8 cellular contexts compared by ENCODE assay signal in the genomic region with DNA sequence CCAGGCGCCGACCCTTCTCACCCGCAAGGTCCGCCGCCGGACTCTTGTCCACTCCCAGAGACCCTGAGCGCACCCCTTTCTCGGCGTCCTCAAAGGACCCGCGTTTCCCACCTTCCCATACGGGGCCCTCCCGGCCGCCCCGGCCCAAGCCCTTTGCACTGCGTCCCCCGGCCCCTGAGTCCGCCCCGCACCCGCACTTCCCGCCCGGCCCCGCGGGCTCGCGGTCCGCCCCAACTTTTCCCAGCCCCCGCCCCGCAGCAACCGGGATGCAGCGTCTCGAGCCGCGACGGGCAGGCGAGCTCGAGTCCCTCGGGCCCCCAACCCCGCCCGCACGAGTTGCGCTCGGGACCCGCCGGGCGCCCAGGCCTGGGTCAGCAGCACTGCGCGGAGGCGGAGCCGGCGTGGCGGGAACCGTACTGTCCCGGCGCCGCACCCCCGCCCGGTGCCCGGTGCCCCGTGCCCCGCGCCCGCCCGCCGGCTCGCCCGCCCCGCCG. TPM values are rescaled to one million over a fixed set of nuclear protein-coding genes. Genes with fewer than 3 reads are reported as not detected.
DNase-seq lines count a peak whose midpoint lies in the region; ATAC-seq, FAIRE-seq and TF ChIP-seq lines count a peak whose summit lies in the region.

No MANE protein-coding gene starts in this region.

- TF ChIP-seq RAD21 in GM12878 (IDR thresholded peaks at IDR 0.05; ENCODE audit: insufficient read depth, low read depth, low read length) = no peak

- TF ChIP-seq POLR2A in GM12878 (IDR thresholded peaks at IDR 0.05; ENCODE audit: low read depth, low read length) = peak; percentile 35; the same call in 1 of the 2 replicates
- no peak for TF ChIP-seq POLR2A in suprapubic skin (IDR thresholded peaks at IDR 0.05)

- in situ Hi-C loops in GM12878 (cut with MboI) = loop anchor here (5.0 kb wide), 1 partner anchor 305 kb away; no protein-coding TSS in a partner anchor

- no peak for TF ChIP-seq CTCF in GM12878 (IDR thresholded peaks at IDR 0.05 in 2 of 3, conservative IDR thresholded peaks at IDR 0.05 in 1 of 3; ENCODE audit: control insufficient read depth in 2 of 3, extremely low read depth in 1 of 3, insufficient read depth in 1 of 3, low read depth in 3 of 3, low read length in 3 of 3)
- TF ChIP-seq CTCF in suprapubic skin (IDR thresholded peaks at IDR 0.05) = no peak

- H3K27me3 ChIP-seq in GM12878 (replicated peaks in 1 of 2; ENCODE audit: control insufficient read depth in 2 of 2, insufficient read depth in 2 of 2, low read length in 1 of 2) (no peaks in the 10 kb centered on the region), suprapubic skin (no peaks in the 10 kb centered on the region)

- H3K36me3 ChIP-seq in GM12878 (ENCODE audit: control insufficient read depth in 2 of 2, insufficient read depth in 2 of 2, low read length in 1 of 2) (no peaks in the 10 kb centered on the region), suprapubic skin (no peaks in the 10 kb centered on the region)

- POLR2A ChIA-PET in GM12878 (lab: Charles Lee) = interaction anchor here (0.7 to 12.0 kb wide), 6 partner anchors 16 to 1688 kb away, joined by 3 to 191 read pairs (median 3); a partner anchor contains a TSS

- RAD21 ChIA-PET in GM12878 (lab: Charles Lee; ENCODE audit: unreplicated experiment) = interaction anchor here (0.6 to 14.6 kb wide), 19 partner anchors 16 to 313 kb away, joined by 3 to 299 read pairs (median 4); a partner anchor contains a TSS

- intact Hi-C loops in GM12878 (cut with micrococcal nuclease; ENCODE audit: unreplicated experiment) = loop anchor here (1.0 to 5.0 kb wide), 6 partner anchors 16 to 308 kb away; a partner anchor contains a TSS

- SMC1A ChIA-PET in GM12878 (lab: Charles Lee; ENCODE audit: uncharacterized antibody, unreplicated experiment) = interaction anchor here (1.2 to 20.1 kb wide), 12 partner anchors 7 to 308 kb away, joined by 3 to 275 read pairs (median 8); a partner anchor contains a TSS

- no TSS peak for BruUV-seq in GM12878 (replicated peaks; lab: Mats Ljungman, UMichigan)

- TF ChIP-seq EP300 in GM12878 (IDR thresholded peaks at IDR 0.05; ENCODE audit: borderline replicate concordance in 1 of 2, control insufficient read depth in 1 of 2, low read depth in 2 of 2, low read length in 2 of 2) = no peak
- no peak for TF ChIP-seq EP300 in suprapubic skin (IDR thresholded peaks at IDR 0.05)

- H4K20me1 ChIP-seq in GM12878 (ENCODE audit: control insufficient read depth, insufficient read depth) = no peaks in the 10 kb centered on the region

- peak overlapping the region; percentile 77 for H3K4me2 ChIP-seq in GM12878 (ENCODE audit: control insufficient read depth, insufficient read depth)

- H3K4me3 ChIP-seq in GM12878 (peak overlapping the region; percentile 79), suprapubic skin (peak overlapping the region; percentile 89)

- H3K4me1 ChIP-seq in GM12878 (ENCODE audit: control insufficient read depth, insufficient read depth, low read length) = peaks cover 18% of the 10 kb centered on the region
- H3K4me1 ChIP-seq in suprapubic skin = peaks cover 46% of the 10 kb centered on the region

- ATAC-seq in GM21381 (IDR thresholded peaks at IDR 0.05; ENCODE audit: unreplicated experiment) (peak; percentile 33), HG03575 (IDR thresholded peaks at IDR 0.05; ENCODE audit: extremely low read depth, insufficient number of reproducible peaks, low FRiP score, unreplicated experiment) (peak; percentile 11), GM12878 (peak; percentile 64)

- CTCF ChIA-PET in GM12878 (lab: Yijun Ruan, JAX) = interaction anchor here (0.9 to 3.4 kb wide), 12 partner anchors 8 to 307 kb away, joined by 3 to 46 read pairs (median 4); no protein-coding TSS in a partner anchor

- WGBS in GM12878 (ENCODE audit: insufficient coverage, insufficient replicate concordance, low lambda C conversion rate, missing lambda C conversion rate) = 2% methylated on average over 13 of the region's 69 CpGs
- WGBS in suprapubic skin = no CpG with 5 or more reads among the region's 69 CpGs

- H3K9ac ChIP-seq in GM12878 (ENCODE audit: control insufficient read depth, insufficient read depth, low read length) = peak overlapping the region; percentile 68

- no peak for FAIRE-seq in GM12878 (lab: Jason Lieb, UNC)

- peaks cover 24% of the 10 kb centered on the region for H3K79me2 ChIP-seq in GM12878 (ENCODE audit: control insufficient read depth, insufficient read depth, low read length)

- peak; percentile 30 for DNase-seq in EH (ENCODE audit: low read depth)
- no peak for DNase-seq in GM12878 (ENCODE audit: low read depth, low spot score)
- peak; percentile 73 for DNase-seq in left kidney (ENCODE audit: low read depth, low spot score)
- DNase-seq in suprapubic skin (ENCODE audit: low spot score in 2 of 2) = peak in 1 of 2 donors; percentile 73
- DNase-seq in NCI-H187 (lab: John Stamatoyannopoulos, UW) = no peak
- no peak for DNase-seq in central memory CD4-positive, alpha-beta T cell

- no peaks in the 10 kb centered on the region for H3K9me3 ChIP-seq in GM12878 (replicated peaks; ENCODE audit: control insufficient read depth, insufficient read depth, low read length)
- H3K9me3 ChIP-seq in suprapubic skin = no peaks in the 10 kb centered on the region

- H3K27ac ChIP-seq in GM12878 (ENCODE audit: control insufficient read depth, insufficient read depth) = peak overlapping the region; percentile 45; the same call in 1 of the 2 replicates
- peak overlapping the region; percentile 90 for H3K27ac ChIP-seq in suprapubic skin

- H2AFZ ChIP-seq in GM12878 (ENCODE audit: control insufficient read depth, low read depth, low read length) = peak overlapping the region; percentile 73

TF ChIP-seq in GM12878, 131 proteins besides CTCF, POLR2A, EP300 and RAD21:
- TF ChIP-seq BHLHE40 (IDR thresholded peaks at IDR 0.05; ENCODE audit: borderline replicate concordance in 1 of 2, low read depth in 2 of 2, low read length in 1 of 2) (0 out of 4 replicates have a peak, but pooled peaks of 1 of the 2 experiments have one; percentile 43), NR2C1 (IDR thresholded peaks at IDR 0.05) (no peak), JUNB (IDR thresholded peaks at IDR 0.05) (no peak), PAX8 (IDR thresholded peaks at IDR 0.05) (no peak), HDGF (IDR thresholded peaks at IDR 0.05) (no peak), IKZF1 (conservative IDR thresholded peaks at IDR 0.05) (no peak), STAT1 (conservative IDR thresholded peaks at IDR 0.05) (no peak), EGR1 (IDR thresholded peaks at IDR 0.05; ENCODE audit: borderline replicate concordance in 1 of 2, low read depth in 2 of 2, low read length in 2 of 2) (0 out of 3 replicates have a peak, but pooled peaks of 1 of the 2 experiments have one; percentile 6), GATAD2B (conservative IDR thresholded peaks at IDR 0.05; ENCODE audit: low read depth) (peak; percentile 49; the same call in 1 of the 2 replicates), SMC3 (IDR thresholded peaks at IDR 0.05; ENCODE audit: borderline replicate concordance, low read length) (no peak), ZZZ3 (IDR thresholded peaks at IDR 0.05; ENCODE audit: control insufficient read depth, insufficient read length, low read depth) (no peak)
- TF ChIP-seq, protein P1, sequence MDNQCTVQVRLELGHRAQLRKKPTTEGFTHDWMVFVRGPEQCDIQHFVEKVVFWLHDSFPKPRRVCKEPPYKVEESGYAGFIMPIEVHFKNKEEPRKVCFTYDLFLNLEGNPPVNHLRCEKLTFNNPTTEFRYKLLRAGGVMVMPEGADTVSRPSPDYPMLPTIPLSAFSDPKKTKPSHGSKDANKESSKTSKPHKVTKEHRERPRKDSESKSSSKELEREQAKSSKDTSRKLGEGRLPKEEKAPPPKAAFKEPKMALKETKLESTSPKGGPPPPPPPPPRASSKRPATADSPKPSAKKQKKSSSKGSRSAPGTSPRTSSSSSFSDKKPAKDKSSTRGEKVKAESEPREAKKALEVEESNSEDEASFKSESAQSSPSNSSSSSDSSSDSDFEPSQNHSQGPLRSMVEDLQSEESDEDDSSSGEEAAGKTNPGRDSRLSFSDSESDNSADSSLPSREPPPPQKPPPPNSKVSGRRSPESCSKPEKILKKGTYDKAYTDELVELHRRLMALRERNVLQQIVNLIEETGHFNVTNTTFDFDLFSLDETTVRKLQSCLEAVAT (IDR thresholded peaks at IDR 0.05) = no peak

RNA-seq across cellular contexts. Expression of a gene that starts 0.4 kb away (rescaled TPM):
- total RNA-seq in GM12878 (2013; cell fraction: nucleolus; rRNA removed) = 20.0 and 25.0 TPM in 2 replicates
- total RNA-seq in GM12878 (2014; rRNA removed) (27.9 and 29.6 TPM in 2 replicates), GM12878 (2014; rRNA removed; fragmentation: Illumina TruSeq; extraction: Trizol) (23.6 and 24.4 TPM in 2 replicates), GM12878 (2021) (24.8 and 26.1 TPM in 2 replicates), suprapubic skin (10 to 100 TPM; 12.1 to 53.1 (median 26.9) TPM)
- 31.0 TPM for polyA plus RNA-seq in GM12878 (2011; ENCODE audit: low read depth)
- polyA plus RNA-seq in GM12878 (2011; rRNA removed) (56.8 and 59.9 TPM in 2 replicates), GM12878 (2014; fragmentation: Illumina TruSeq; extraction: Trizol) (18.7 and 25.9 TPM in 2 replicates), GM12878 (2014; fragmentation: Nextera tagmentation; extraction: Ambion mirVana) (1 to 10 TPM; 3.6 to 8.1 TPM), GM12878 (2014; rRNA removed) (31.4 and 40.3 TPM in 2 replicates), GM12878 (2016; fragmentation: Nextera tagmentation; extraction: Ambion mirVana) (10 to 100 TPM; 36.4 to 41.8 TPM)
- 53.5 and 81.3 TPM in 2 replicates for polyA plus RNA-seq in GM12878 (2011; cell fraction: cytosol; rRNA removed)
- 42.5 and 56.3 TPM in 2 replicates for polyA plus RNA-seq in GM12878 (2011; cell fraction: nucleus; rRNA removed)
- polyA plus RNA-seq in GM12878 (2012) = 44.7 and 48.4 TPM in 2 replicates
- 14.8 and 28.9 TPM in 2 replicates for polyA minus RNA-seq in GM12878 (2011; rRNA and poly(A)+ RNA removed)
- polyA minus RNA-seq in GM12878 (2011; cell fraction: cytosol; rRNA and poly(A)+ RNA removed) = 8.0 and 15.2 TPM in 2 replicates
- polyA minus RNA-seq in GM12878 (2011; cell fraction: nucleus; rRNA and poly(A)+ RNA removed) = 8.9 and 11.4 TPM in 2 replicates

Comparison
In these comparisons a context has a peak if more than half of its experiments do, and no peak if none do; other contexts are left out.
1. DNase-seq: peak in EH (single experiment) and left kidney (single experiment); none in GM12878 (single experiment), NCI-H187 (0 of 2) and central memory CD4-positive, alpha-beta T cell (single experiment).
2. ATAC-seq: peak in every context shown above with its lines; median percentile 64 in GM12878; 33 in GM21381; 11 in HG03575.